Comparison of ENCODE assay signal across 28 cellular contexts in the genomic region with DNA sequence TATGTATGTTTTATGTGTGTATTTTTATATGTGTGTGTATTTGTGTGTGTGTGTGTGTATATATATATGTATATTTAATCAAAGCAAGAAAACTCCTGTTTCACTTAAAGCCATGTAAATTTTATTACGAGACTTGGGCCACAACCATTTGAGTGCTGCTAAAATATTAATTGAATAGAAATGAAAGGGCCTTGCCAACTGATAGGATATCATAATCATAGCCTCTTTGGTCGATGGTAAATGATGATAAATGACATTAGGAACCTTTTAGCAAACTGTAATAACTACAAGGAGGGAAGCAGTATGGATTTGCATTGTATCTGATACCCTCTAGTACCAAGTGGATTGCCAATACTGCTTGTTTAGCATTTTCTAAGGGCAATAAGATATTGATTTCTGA.
"Had no signal": no experiment of that assay in that cellular context is flagged by ENCODE, and none has a peak within 500 bp of the region (broad histone marks: within the 10 kb centered on the region; RNA-seq: fewer than 3 reads in every experiment).

No MANE protein-coding gene starts in this region.

- H3K9me3 ChIP-seq: ascending aorta, prostate gland, tibial nerve had no signal

- DNase-seq: activated CD4-positive, alpha-beta memory T cell treated with anti-CD3 and anti-CD28 coated beads for 36 hours; activated CD4-positive, alpha-beta T cell treated with anti-CD3 and anti-CD28 coated beads, Interleukin-2, amount 10 ng/mL, durations not matched to agents 24 days and 14 days; activated CD8-positive, alpha-beta memory T cell treated with anti-CD3 and anti-CD28 coated beads, Interleukin-2, amount 50 U/mL, for 4 hours; activated effector memory CD4-positive, alpha-beta T cell treated with anti-CD3 and anti-CD28 coated beads, Interleukin-2, amount 50 U/mL, for 16 hours; activated naive CD4-positive, alpha-beta T cell treated with anti-CD3 and anti-CD28 coated beads for 36 hours; activated naive CD8-positive, alpha-beta T cell treated with anti-CD3 and anti-CD28 coated beads, Interleukin-2, amount 10 ng/mL, durations not matched to agents 7 days and 5 days; activated T-cell treated with anti-CD3 and anti-CD28 coated beads, Interleukin-2, amount 50 U/mL, for 1 hour; dorsolateral prefrontal cortex; effector memory CD4-positive, alpha-beta T cell; head of caudate nucleus; hypothalamus; immature natural killer cell; kidney; left colon; mammary epithelial cell; small intestine; stimulated activated CD4-positive, alpha-beta T cell treated with anti-CD3 and anti-CD28 coated beads, Interleukin-1b, Interleukin-23, amount 100 ng/mL, for 48 hours; stimulated activated naive B cell treated with anti-CD40 and anti-IgM and Interleukin-4, amounts not matched to agents 10 μg/mL and 1 μg/mL and 100 μg/mL, for 72 hours; T-helper 9 cell had no signal

- H3K36me3 Mint-ChIP-seq: activated CD4-positive, alpha-beta memory T cell treated with anti-CD3 and anti-CD28 coated beads for 36 hours had no signal

- ATAC-seq: activated CD4-positive, CD25-positive, alpha-beta regulatory T cell treated with anti-CD3 and anti-CD28 coated beads, Interleukin-2, amount 50 U/mL, for 24 hours; left colon; sciatic nerve; stimulated activated naive B cell treated with anti-CD40 and anti-IgM and Interleukin-4, amounts not matched to agents 10 μg/mL and 1 μg/mL and 100 μg/mL, for 72 hours had no signal

- H3K27ac Mint-ChIP-seq: activated CD4-positive, alpha-beta memory T cell treated with anti-CD3 and anti-CD28 coated beads for 36 hours; activated CD4-positive, alpha-beta T cell treated with anti-CD3 and anti-CD28 coated beads, Interleukin-2, amount 10 ng/mL, durations not matched to agents 24 days and 14 days; activated naive CD4-positive, alpha-beta T cell treated with anti-CD3 and anti-CD28 coated beads for 36 hours; activated naive CD8-positive, alpha-beta T cell treated with anti-CD3 and anti-CD28 coated beads, Interleukin-2, amount 10 ng/mL, durations not matched to agents 7 days and 5 days; activated T-helper 1 cell treated with anti-CD3 and anti-CD28 coated beads, Interleukin-12 subunit alpha, Interleukin-12 subunit beta, Interleukin-2, Interleukin-4 antibody, amounts not matched to agents 30 ng/mL and 10 ng/mL and 1 ng/mL, durations not matched to agents 14 hours and 24 hours and 36 hours had no signal

- H3K27me3 Mint-ChIP-seq: activated CD4-positive, alpha-beta memory T cell treated with anti-CD3 and anti-CD28 coated beads for 36 hours; activated naive CD8-positive, alpha-beta T cell treated with anti-CD3 and anti-CD28 coated beads, Interleukin-2, amount 10 ng/mL, durations not matched to agents 7 days and 5 days; stimulated activated naive B cell treated with anti-CD40 and anti-IgM and Interleukin-4, amounts not matched to agents 10 μg/mL and 1 μg/mL and 100 μg/mL, for 72 hours had no signal

- H3K36me3 ChIP-seq: cardiac muscle cell, prostate gland, tibial nerve had no signal

- H3K4me1 ChIP-seq: prostate gland had no signal

- H3K4me3 ChIP-seq: ascending aorta, cardiac muscle cell, coronary artery, prostate gland, tibial nerve had no signal

- H3K4me3 Mint-ChIP-seq: activated CD4-positive, alpha-beta memory T cell treated with anti-CD3 and anti-CD28 coated beads for 36 hours; activated CD4-positive, alpha-beta T cell treated with anti-CD3 and anti-CD28 coated beads, Interleukin-2, amount 10 ng/mL, durations not matched to agents 24 days and 14 days; activated naive CD4-positive, alpha-beta T cell treated with anti-CD3 and anti-CD28 coated beads for 36 hours; activated naive CD8-positive, alpha-beta T cell treated with anti-CD3 and anti-CD28 coated beads, Interleukin-2, amount 10 ng/mL, durations not matched to agents 7 days and 5 days; activated T-helper 1 cell treated with anti-CD3 and anti-CD28 coated beads, Interleukin-12 subunit alpha, Interleukin-12 subunit beta, Interleukin-2, Interleukin-4 antibody, amounts not matched to agents 30 ng/mL and 10 ng/mL and 1 ng/mL, durations not matched to agents 14 hours and 24 hours and 36 hours; immature natural killer cell; stimulated activated naive B cell treated with anti-CD40 and anti-IgM and Interleukin-4, amounts not matched to agents 10 μg/mL and 1 μg/mL and 100 μg/mL, for 72 hours had no signal

- H3K27me3 ChIP-seq: ascending aorta, cardiac muscle cell, dorsolateral prefrontal cortex, tibial nerve had no signal

- H3K27ac ChIP-seq: ascending aorta, cardiac muscle cell, coronary artery, prostate gland, tibial nerve, VCaP had no signal
